34 cellular contexts compared by ENCODE assay signal in the genomic region with DNA sequence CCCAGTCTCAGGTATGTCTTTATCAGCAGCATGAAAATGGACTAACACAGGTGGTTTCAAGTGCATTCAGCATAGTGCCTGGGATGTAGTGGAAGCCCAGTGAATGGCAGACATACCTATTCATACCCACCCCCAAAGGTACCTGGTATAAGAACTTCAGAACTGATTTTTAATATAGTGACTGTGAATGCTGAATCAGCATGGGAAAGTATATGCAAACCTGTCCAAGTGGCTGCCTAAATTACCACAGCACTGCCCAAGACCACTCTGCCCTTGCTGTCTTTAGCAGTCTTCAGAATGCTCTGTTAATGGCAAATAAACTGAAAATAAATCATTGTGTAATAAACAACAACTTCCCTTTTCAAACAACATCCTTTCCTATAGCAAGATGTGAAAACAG.
"Had no signal": no experiment of that assay in that cellular context is flagged by ENCODE, and none has a peak within 500 bp of the region (broad histone marks: within the 10 kb centered on the region; RNA-seq: fewer than 3 reads in every experiment).

No MANE protein-coding gene starts in this region.

- H3K27ac ChIP-seq: adrenal gland, ascending aorta, body of pancreas, brain microvascular endothelial cell, breast epithelium, cardiac muscle cell had no signal

- H3K4me1 ChIP-seq: adrenal gland, ascending aorta, body of pancreas, breast epithelium had no signal

- FAIRE-seq: astrocyte, bronchial epithelial cell had no signal

- H3K9me3 ChIP-seq: adrenal gland, ascending aorta, body of pancreas, breast epithelium had no signal

- H3K4me3 ChIP-seq: adrenal gland, ascending aorta, body of pancreas, breast epithelium, cardiac muscle cell had no signal

- DNase-seq: activated effector memory CD4-positive, alpha-beta T cell treated with anti-CD3 and anti-CD28 coated beads, Interleukin-2, amount 50 U/mL, for 16 hours; activated effector memory CD4-positive, alpha-beta T cell treated with Interleukin-2 at 50 U/mL for 16 hours; activated gamma-delta T cell; activated gamma-delta T cell treated with Interleukin-2 at 50 U/mL for 16 hours; activated naive CD4-positive, alpha-beta T cell; activated naive CD4-positive, alpha-beta T cell treated with anti-CD3 and anti-CD28 coated beads for 36 hours; activated naive CD4-positive, alpha-beta T cell treated with anti-CD3 and anti-CD28 coated beads, Interleukin-2, amount 10 ng/mL, durations not matched to agents 7 days and 5 days; activated naive CD4-positive, alpha-beta T cell treated with anti-CD3 and anti-CD28 coated beads, Interleukin-2, amount 50 U/mL, for 16 hours; activated naive CD4-positive, alpha-beta T cell treated with Interleukin-2 at 50 U/mL for 16 hours; activated naive CD8-positive, alpha-beta T cell treated with anti-CD3 and anti-CD28 coated beads for 36 hours; activated naive CD8-positive, alpha-beta T cell treated with anti-CD3 and anti-CD28 coated beads, Interleukin-2, amount 10 ng/mL, durations not matched to agents 7 days and 5 days; activated naive CD8-positive, alpha-beta T cell treated with anti-CD3 and anti-CD28 coated beads, Interleukin-2, amount 50 U/mL, for 24 hours; activated T-cell treated with anti-CD3 and anti-CD28 coated beads, Interleukin-2, amount 50 U/mL, for 1 hour; activated T-cell treated with anti-CD3 and anti-CD28 coated beads, Interleukin-2, amount 50 U/mL, for 24 hours; activated T-cell treated with anti-CD3 and anti-CD28 coated beads, Interleukin-2, amount 50 U/mL, for 4 hours; activated T-cell treated with anti-CD3 and anti-CD28 coated beads, Interleukin-2, amount 50 U/mL, for 48 hours; activated T-cell treated with anti-CD3 and anti-CD28 coated beads, Interleukin-2, amount 50 U/mL, for 72 hours; adrenal gland; amniotic stem cell; amygdala; anterior cingulate cortex; aorta; body of pancreas; brain microvascular endothelial cell; caudate nucleus; central memory CD4-positive, alpha-beta T cell; cerebellar nuclear complex had no signal

- H3K27me3 ChIP-seq: adrenal gland, ascending aorta, body of pancreas, brain microvascular endothelial cell, breast epithelium, cardiac muscle cell had no signal

- H3K36me3 ChIP-seq: adrenal gland, ascending aorta, brain microvascular endothelial cell, breast epithelium, cardiac muscle cell had no signal

- ATAC-seq: activated naive CD4-positive, alpha-beta T cell treated with anti-CD3 and anti-CD28 coated beads, Interleukin-2, amount 50 U/mL, for 72 hours; activated naive CD8-positive, alpha-beta T cell treated with anti-CD3 and anti-CD28 coated beads, Interleukin-2, amount 50 U/mL, for 24 hours; activated T-cell treated with anti-CD3 and anti-CD28 coated beads, Interleukin-2, amount 50 U/mL, for 4 hours; activated T-cell treated with anti-CD3 and anti-CD28 coated beads, Interleukin-2, amount 50 U/mL, for 72 hours; activated T-helper 17 cell treated with anti-CD3 and anti-CD28 coated beads, Interleukin-2, amount 50 U/mL, for 72 hours; body of pancreas had no signal
